Comparison of ENCODE assay signal across 20 cellular contexts in genomic region chr3:186004209-186004608, GRCh38.
"Had no signal": no experiment of that assay in that cellular context is flagged by ENCODE, and none has a peak within 500 bp of the region (broad histone marks: within the 10 kb centered on the region; RNA-seq: fewer than 3 reads in every experiment).

No MANE protein-coding gene starts in this region.

- H3K4me1 Mint-ChIP-seq: activated naive CD4-positive, alpha-beta T cell treated with anti-CD3 and anti-CD28 coated beads, Interleukin-2, amount 10 ng/mL, durations not matched to agents 7 days and 5 days; endodermal cell had no signal

- H3K9ac ChIP-seq: parathyroid adenoma had no signal

- H3K36me3 ChIP-seq: lower lobe of right lung, suprapubic skin, transverse colon had no signal

- H3K27ac Mint-ChIP-seq: activated naive CD4-positive, alpha-beta T cell treated with anti-CD3 and anti-CD28 coated beads, Interleukin-2, amount 10 ng/mL, durations not matched to agents 7 days and 5 days; activated naive CD8-positive, alpha-beta T cell treated with anti-CD3 and anti-CD28 coated beads, Interleukin-2, amount 50 U/mL, for 24 hours; brain; endodermal cell; natural killer cell treated with Interleukin-12 subunit alpha and Interleukin-12 subunit beta and Interleukin-15 and Interleukin-18, amount 100 ng/mL, for 72 hours had no signal

- H3K4me3 Mint-ChIP-seq: activated naive CD4-positive, alpha-beta T cell treated with anti-CD3 and anti-CD28 coated beads, Interleukin-2, amount 10 ng/mL, durations not matched to agents 7 days and 5 days; activated naive CD8-positive, alpha-beta T cell treated with anti-CD3 and anti-CD28 coated beads, Interleukin-2, amount 50 U/mL, for 24 hours; brain; endodermal cell; natural killer cell treated with Interleukin-12 subunit alpha and Interleukin-12 subunit beta and Interleukin-15 and Interleukin-18, amount 100 ng/mL, for 72 hours; stimulated activated naive CD8-positive, alpha-beta T cell treated with anti-CD3 and anti-CD28 coated beads, Interleukin-15, amount 100 ng/mL, for 72 hours had no signal

- DNase-seq: activated CD4-positive, CD25-positive, alpha-beta regulatory T cell treated with anti-CD3 and anti-CD28 coated beads, Interleukin-2, amount 50 U/mL, for 72 hours; activated CD8-positive, alpha-beta memory T cell treated with anti-CD3 and anti-CD28 coated beads for 24 hours; activated CD8-positive, alpha-beta memory T cell treated with anti-CD3 and anti-CD28 coated beads, Interleukin-2, amount 50 U/mL, for 48 hours; activated effector memory CD4-positive, alpha-beta T cell treated with Interleukin-2 at 50 U/mL for 16 hours; activated naive CD4-positive, alpha-beta T cell treated with anti-CD3 and anti-CD28 coated beads, Interleukin-2, amount 10 ng/mL, durations not matched to agents 7 days and 5 days; activated naive CD8-positive, alpha-beta T cell treated with anti-CD3 and anti-CD28 coated beads, Interleukin-2, amount 50 U/mL, for 24 hours; activated T-cell treated with anti-CD3 and anti-CD28 coated beads, Interleukin-2, amount 50 U/mL, for 48 hours; anterior cingulate cortex; central memory CD4-positive, alpha-beta T cell; endodermal cell; lower lobe of right lung; stimulated activated CD4-positive, alpha-beta T cell treated with anti-CD3 and anti-CD28 coated beads, Interleukin-4, amount 100 ng/mL, for 1 hour; stimulated activated naive CD8-positive, alpha-beta T cell treated with anti-CD3 and anti-CD28 coated beads, Interleukin-15, amount 100 ng/mL, for 72 hours; transverse colon had no signal

- H3K36me3 Mint-ChIP-seq: activated naive CD4-positive, alpha-beta T cell treated with anti-CD3 and anti-CD28 coated beads, Interleukin-2, amount 10 ng/mL, durations not matched to agents 7 days and 5 days; brain; natural killer cell treated with Interleukin-12 subunit alpha and Interleukin-12 subunit beta and Interleukin-15 and Interleukin-18, amount 100 ng/mL, for 72 hours had no signal

- H3K27ac ChIP-seq: lower lobe of right lung, parathyroid adenoma, suprapubic skin, transverse colon had no signal

- ATAC-seq: activated naive CD8-positive, alpha-beta T cell treated with anti-CD3 and anti-CD28 coated beads, Interleukin-2, amount 50 U/mL, for 24 hours; lower lobe of right lung; natural killer cell treated with Interleukin-12 subunit alpha and Interleukin-12 subunit beta and Interleukin-15 and Interleukin-18, amount 100 ng/mL, for 72 hours; sciatic nerve; stimulated activated naive CD8-positive, alpha-beta T cell treated with anti-CD3 and anti-CD28 coated beads, Interleukin-15, amount 100 ng/mL, for 72 hours had no signal

- H3K9me3 ChIP-seq: lower lobe of right lung, suprapubic skin, transverse colon had no signal

- H3K9me3 Mint-ChIP-seq: activated naive CD4-positive, alpha-beta T cell treated with anti-CD3 and anti-CD28 coated beads, Interleukin-2, amount 10 ng/mL, durations not matched to agents 7 days and 5 days; activated naive CD8-positive, alpha-beta T cell treated with anti-CD3 and anti-CD28 coated beads, Interleukin-2, amount 50 U/mL, for 24 hours; endodermal cell; natural killer cell treated with Interleukin-12 subunit alpha and Interleukin-12 subunit beta and Interleukin-15 and Interleukin-18, amount 100 ng/mL, for 72 hours; stimulated activated naive CD8-positive, alpha-beta T cell treated with anti-CD3 and anti-CD28 coated beads, Interleukin-15, amount 100 ng/mL, for 72 hours had no signal

- H3K4me3 ChIP-seq: lower lobe of right lung, smooth muscle cell, suprapubic skin, transverse colon had no signal
